In the genomic region with DNA sequence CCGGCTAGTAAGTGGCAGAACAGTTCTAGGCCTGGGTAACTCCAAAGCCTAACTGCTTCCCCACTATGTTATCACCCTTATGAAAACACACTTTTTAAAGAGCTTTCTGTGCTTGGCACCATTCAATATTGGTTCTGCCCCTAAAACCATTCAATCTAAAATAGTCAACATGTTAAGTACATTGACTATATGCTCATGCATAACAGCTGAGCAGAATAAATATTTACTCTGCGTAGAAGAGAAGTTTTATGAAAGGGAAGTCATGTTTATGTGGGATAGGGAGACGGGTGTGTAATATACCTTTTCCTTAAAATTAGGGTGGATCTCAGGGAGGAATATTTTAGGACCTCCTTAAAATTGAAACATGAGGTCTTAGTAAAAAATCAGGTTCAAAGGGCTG, we compare ENCODE assay signal across 26 cellular contexts.
DNase-seq lines count a peak whose midpoint lies in the region; ATAC-seq, FAIRE-seq and TF ChIP-seq lines count a peak whose summit lies in the region.
"Had no signal": no experiment of that assay in that cellular context is flagged by ENCODE, and none has a peak within 500 bp of the region (broad histone marks: within the 10 kb centered on the region; RNA-seq: fewer than 3 reads in every experiment).

No MANE protein-coding gene starts in this region.

- no peak for ATAC-seq in heart right ventricle
- ATAC-seq: Panc1, T-cell had no signal

- no peak for FAIRE-seq in urothelium cell line (lab: Jason Lieb, UNC)

- peak overlapping the region; percentile 12 for H3K27ac ChIP-seq in muscle layer of colon (ENCODE audit: low read depth, low read length)
- peak overlapping the region in 1 of 10 donors; percentile 91 for H3K27ac ChIP-seq in heart right ventricle
- H3K27ac ChIP-seq: GM23248, RWPE1 had no signal

- intact Hi-C loops in heart right ventricle (cut with DNase I) = loop anchor here in 2 of 10 donors (5.0 to 10.0 kb wide), 3 partner anchors 45 to 73 kb away; no protein-coding TSS in a partner anchor

- DNase-seq in NCI-H2029 (lab: John Stamatoyannopoulos, UW) (peak; percentile 59), NCI-H2029 treated with DMSO at 0.1 percent for 48 hours (lab: John Stamatoyannopoulos, UW) (no peak), DMS153 treated with DMSO at 0.1 percent for 48 hours (lab: John Stamatoyannopoulos, UW; ENCODE audit: unreplicated experiment) (peak; percentile 6), NCI-H748 (lab: John Stamatoyannopoulos, UW; ENCODE audit: unreplicated experiment) (peak; percentile 77), MG63 (no peak), heart right ventricle (no peak), urothelium cell line (ENCODE audit: low spot score) (no peak)
- DNase-seq: 8988T; ACHN; BE2C; CD8-positive, alpha-beta memory T cell; DMS 273 treated with DMSO at 0.1 percent for 48 hours; GM23248; H7; KBM-7; MM.1S; NCI-H1417 treated with DMSO at 0.1 percent for 48 hours; NCI-H1694 treated with DMSO at 0.1 percent for 48 hours; NCI-H2107; NCI-H446 treated with DMSO at 0.1 percent for 48 hours; NCI-H82; SHP77; T-cell had no signal

- H3K9ac ChIP-seq in muscle layer of colon (ENCODE audit: low read length) = no peak overlapping the region
- H3K9ac ChIP-seq: GM23248 had no signal

- H3K27me3 ChIP-seq in muscle layer of colon (ENCODE audit: control insufficient read depth in 1 of 2, insufficient read depth in 2 of 2, low read length in 2 of 2) = no peaks in the 10 kb centered on the region
- H3K27me3 ChIP-seq in MG63 = no peaks in the 10 kb centered on the region
- no peaks in the 10 kb centered on the region for H3K27me3 ChIP-seq in heart right ventricle

- no peak for TF ChIP-seq CTCF in heart right ventricle (IDR thresholded peaks at IDR 0.05)

- peaks cover 64% of the 10 kb centered on the region for H3K4me1 ChIP-seq in muscle layer of colon (ENCODE audit: insufficient read depth, low read length)
- peaks cover 7 to 93% (median 62%) of the 10 kb centered on the region in 9 donors for H3K4me1 ChIP-seq in heart right ventricle
- H3K4me1 ChIP-seq: BE2C had no signal

- H3K36me3 ChIP-seq in muscle layer of colon (ENCODE audit: insufficient read depth, low read length) = no peaks in the 10 kb centered on the region
- no peaks in the 10 kb centered on the region for H3K36me3 ChIP-seq in MG63
- no peaks in the 10 kb centered on the region for H3K36me3 ChIP-seq in heart right ventricle
- H3K36me3 ChIP-seq: BE2C had no signal

- no peak overlapping the region for H3K4me3 ChIP-seq in muscle layer of colon (ENCODE audit: low read depth in 1 of 2, low read length in 2 of 2)
- no peak overlapping the region for H3K4me3 ChIP-seq in MG63
- H3K4me3 ChIP-seq in heart right ventricle = no peak overlapping the region
- H3K4me3 ChIP-seq: GM23248 had no signal

- H3K9me3 ChIP-seq in muscle layer of colon (ENCODE audit: low read length) = no peaks in the 10 kb centered on the region
- no peaks in the 10 kb centered on the region for H3K9me3 ChIP-seq in MG63
- no peaks in the 10 kb centered on the region for H3K9me3 ChIP-seq in heart right ventricle
- H3K9me3 ChIP-seq: BE2C had no signal

- WGBS in heart right ventricle, 2 donors = 95 to 96% methylated on average over 3 of the region's 3 CpGs

Comparison
In these comparisons a context has a peak if more than half of its experiments do, and no peak if none do; other contexts are left out.
1. DNase-seq: peak in NCI-H2029 (single experiment), DMS153 treated with DMSO at 0.1 percent for 48 hours (single experiment) and NCI-H748 (single experiment); none in NCI-H2029 treated with DMSO at 0.1 percent for 48 hours (single experiment), MG63 (single experiment), heart right ventricle (0 of 2) and urothelium cell line (single experiment).